ENCODE assay signal across 8 cellular contexts in the genomic region with DNA sequence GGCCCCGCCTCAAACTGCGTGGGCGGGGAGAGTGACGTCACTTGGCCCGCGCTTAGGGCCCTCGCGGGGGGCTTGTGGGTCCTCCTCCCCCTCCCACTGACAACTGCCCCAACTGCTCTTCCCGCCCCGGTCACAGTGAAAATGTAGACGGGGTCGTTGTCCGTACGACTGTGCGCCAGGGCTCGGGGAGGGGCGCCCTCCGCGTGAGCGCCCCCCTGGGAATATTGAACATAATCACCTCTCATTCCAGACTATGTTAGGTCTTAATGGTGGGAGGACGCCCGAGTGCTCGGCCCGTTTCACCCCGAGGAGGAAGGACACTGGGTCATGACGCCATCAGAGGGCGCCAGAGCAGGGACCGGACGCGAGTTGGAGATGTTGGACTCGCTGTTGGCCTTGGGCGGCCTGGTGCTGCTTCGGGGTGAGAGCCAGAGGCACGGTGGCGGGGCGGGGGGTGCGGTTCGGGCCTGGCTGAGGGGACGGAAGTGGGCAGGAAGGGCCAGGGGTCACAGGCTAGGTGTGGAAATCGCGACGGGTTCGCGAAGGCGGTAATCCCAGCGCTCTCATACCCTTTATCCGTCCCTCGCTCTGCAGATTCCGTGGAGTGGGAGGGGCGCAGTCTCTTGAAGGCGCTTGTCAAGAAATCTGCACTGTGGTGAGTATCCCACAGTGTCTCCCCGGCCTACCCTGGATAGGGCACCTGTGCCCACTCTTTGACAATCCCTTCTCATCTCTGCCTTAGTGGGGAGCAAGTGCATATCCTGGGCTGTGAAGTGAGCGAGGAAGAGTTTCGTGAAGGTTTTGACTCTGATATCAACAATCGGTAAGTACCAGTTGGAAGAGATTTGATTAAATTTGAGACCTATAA. TPM values are rescaled to one million over a fixed set of nuclear protein-coding genes. Genes with fewer than 3 reads are reported as not detected.
DNase-seq lines count a peak whose midpoint lies in the region; ATAC-seq and TF ChIP-seq lines count a peak whose summit lies in the region.

A gene with protein sequence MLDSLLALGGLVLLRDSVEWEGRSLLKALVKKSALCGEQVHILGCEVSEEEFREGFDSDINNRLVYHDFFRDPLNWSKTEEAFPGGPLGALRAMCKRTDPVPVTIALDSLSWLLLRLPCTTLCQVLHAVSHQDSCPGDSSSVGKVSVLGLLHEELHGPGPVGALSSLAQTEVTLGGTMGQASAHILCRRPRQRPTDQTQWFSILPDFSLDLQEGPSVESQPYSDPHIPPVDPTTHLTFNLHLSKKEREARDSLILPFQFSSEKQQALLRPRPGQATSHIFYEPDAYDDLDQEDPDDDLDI (plus strand): TSS at position 40 of the 868 bp plus-strand sequence. CDS start 336 bp downstream, at position 376.

- no peak for DNase-seq in GM06990 (ENCODE audit: extremely low read depth, insufficient read length)
- DNase-seq in HAP-1 (ENCODE audit: low spot score in 2 of 2), result peak; percentile 89 to 96
- peak; percentile 91 for DNase-seq in MG63
- DNase-seq in SK-MEL-5 (ENCODE audit: low read depth, low spot score), result peak; percentile 94
- peak; percentile 88 to 99 for DNase-seq in activated naive CD4-positive, alpha-beta T cell treated with anti-CD3 and anti-CD28 coated beads, Interleukin-2, amount 50 U/mL, for 72 hours (ENCODE audit: low spot score in 2 of 2)
- peak; percentile 93 for DNase-seq in glomerular visceral epithelial cell (ENCODE audit: extremely low spot score)
- DNase-seq in ovary, result peak; percentile 95 to 97 (median 96)
- DNase-seq in tibial artery, result peak; percentile 94 to 97

- H3K9me3 Mint-ChIP-seq in activated naive CD4-positive, alpha-beta T cell treated with anti-CD3 and anti-CD28 coated beads, Interleukin-2, amount 50 U/mL, for 72 hours, result no peaks in the 10 kb centered on the region

- peak; percentile 25 for TF ChIP-seq CTCF in GM06990 (IDR thresholded peaks at IDR 0.05; ENCODE audit: insufficient read depth, low read length, poor library complexity, severe bottlenecking)
- peak in 1 of 3 donors; percentile 55 for TF ChIP-seq CTCF in ovary (IDR thresholded peaks at IDR 0.05)
- TF ChIP-seq CTCF in tibial artery (IDR thresholded peaks at IDR 0.05), result no peak

- H3K27ac ChIP-seq in ovary (peak within 1 kb of the TSS; percentile 82 to 98), tibial artery (peak within 1 kb of the TSS; percentile 96 to 100)

- WGBS in ovary, 3 donors, result 1% methylated on average over 54 to 55 of the region's 55 CpGs

- H3K9me3 ChIP-seq in HAP-1, result no peaks in the 10 kb centered on the region
- no peaks in the 10 kb centered on the region for H3K9me3 ChIP-seq in MG63
- H3K9me3 ChIP-seq in ovary, result no peaks in the 10 kb centered on the region
- H3K9me3 ChIP-seq in tibial artery, result no peaks in the 10 kb centered on the region

- H3K36me3 ChIP-seq in GM06990 (ENCODE audit: control insufficient read depth, insufficient read depth, low read length), result peaks cover 13% of the 10 kb centered on the region
- H3K36me3 ChIP-seq in HAP-1 (replicated peaks), result peaks cover 28% of the 10 kb centered on the region
- H3K36me3 ChIP-seq in MG63, result peaks cover 19% of the 10 kb centered on the region
- H3K36me3 ChIP-seq in ovary, result no peaks in the 10 kb centered on the region
- H3K36me3 ChIP-seq in tibial artery, result peaks cover 22 to 33% (median 32%) of the 10 kb centered on the region in 3 donors

- H3K27me3 ChIP-seq in GM06990 (replicated peaks; ENCODE audit: control insufficient read depth, insufficient read depth, low read length), result no peaks in the 10 kb centered on the region
- H3K27me3 ChIP-seq in HAP-1 (ENCODE audit: low read depth), result no peaks in the 10 kb centered on the region
- H3K27me3 ChIP-seq in MG63, result no peaks in the 10 kb centered on the region
- no peaks in the 10 kb centered on the region for H3K27me3 ChIP-seq in ovary
- H3K27me3 ChIP-seq in tibial artery, result no peaks in the 10 kb centered on the region

- ATAC-seq in activated naive CD4-positive, alpha-beta T cell treated with anti-CD3 and anti-CD28 coated beads, Interleukin-2, amount 50 U/mL, for 72 hours, result peak; percentile 69 to 72

- H3K4me1 ChIP-seq in HAP-1 (peaks cover 16% of the 10 kb centered on the region), ovary (ENCODE audit: insufficient read depth) (peaks cover 9% of the 10 kb centered on the region), tibial artery (peaks cover 0 to 40% (median 32%) of the 10 kb centered on the region in 4 donors)

- peaks cover 25 to 35% of the 10 kb centered on the region in 2 donors for H3K36me3 Mint-ChIP-seq in activated naive CD4-positive, alpha-beta T cell treated with anti-CD3 and anti-CD28 coated beads, Interleukin-2, amount 50 U/mL, for 72 hours

- peak within 1 kb of the TSS; percentile 99 to 100 for H3K27ac Mint-ChIP-seq in activated naive CD4-positive, alpha-beta T cell treated with anti-CD3 and anti-CD28 coated beads, Interleukin-2, amount 50 U/mL, for 72 hours

- H3K4me3 ChIP-seq in GM06990 (replicated peaks; ENCODE audit: low read depth, low read length) (peak within 1 kb of the TSS; percentile 92), HAP-1 (peak within 1 kb of the TSS; percentile 99), MG63 (peak within 1 kb of the TSS; percentile 90), ovary (peak within 1 kb of the TSS; percentile 96), tibial artery (peak within 1 kb of the TSS; percentile 94 to 98)

- no peak for TF ChIP-seq EP300 in ovary (IDR thresholded peaks at IDR 0.05)

- intact Hi-C loops in ovary (cut with DNase I) (no loop called here), tibial artery (cut with DNase I; ENCODE audit: low total_unique reads) (loop anchor here (10.0 kb wide), 2 partner anchors 92 to 312 kb away; a partner anchor contains a TSS)

- peak; percentile 51 for TF ChIP-seq POLR2A in ovary (IDR thresholded peaks at IDR 0.05)

- in situ Hi-C loops in HAP-1 (cut with MboI; ENCODE audit: low sequenced_read_pairs) (no loop called here), SK-MEL-5 (cut with HindIII; ENCODE audit: low pct_unique_long_range_greater_than_20kb, low sequenced_read_pairs) (no loop called here)

RNA-seq across cellular contexts. Expression of the gene that starts here (rescaled TPM):
- 24.1 and 36.4 TPM in 2 replicates for total RNA-seq in MG63 (2014; rRNA removed; shearing (Covaris generic); ENCODE audit: low replicate concordance)
- 43.8 and 58.7 TPM in 2 replicates for total RNA-seq in SK-MEL-5 (2014; rRNA removed; shearing (Covaris generic))
- polyA plus RNA-seq in SK-MEL-5 (2015; cell fraction: cytosol; rRNA removed), result 57.6 and 67.2 TPM in 2 replicates
- 63.5 and 80.9 TPM in 2 replicates for polyA plus RNA-seq in SK-MEL-5 (2015; cell fraction: nucleus; rRNA removed)
- 10 to 100 TPM; 45.6 to 62.3 TPM for total RNA-seq in activated naive CD4-positive, alpha-beta T cell treated with anti-CD3 and anti-CD28 coated beads, Interleukin-2, amount 50 U/mL, for 72 hours
- total RNA-seq in ovary, result 10 to 100 TPM; 18.7 to 55.7 (median 40.6) TPM
- polyA plus RNA-seq in ovary, result 10 to 100 TPM; 35.1 to 56.0 TPM
